In the genomic region with DNA sequence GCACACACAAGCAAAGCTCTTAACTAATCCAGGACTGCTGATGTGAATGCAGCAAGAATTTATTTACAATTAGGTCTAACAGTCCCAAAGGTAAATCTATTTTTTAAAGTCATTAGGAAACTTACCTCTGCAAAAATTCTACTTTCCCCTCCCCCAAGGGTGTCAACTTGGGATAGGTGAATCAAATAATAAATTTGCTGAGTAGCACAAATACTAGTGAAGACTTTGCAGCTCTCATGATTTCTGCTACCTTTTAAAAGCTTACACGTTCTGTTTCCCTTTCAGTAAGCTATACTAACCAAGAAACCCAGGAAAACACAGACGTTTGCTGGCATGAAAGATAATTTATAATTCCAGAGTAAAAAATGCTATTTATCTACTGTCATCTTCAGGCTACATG, we compare ENCODE assay signal across 34 cellular contexts.
A peak's percentile ranks its signal among the peaks of the same experiment; 100 is the strongest.
DNase-seq lines count a peak whose midpoint lies in the region; ATAC-seq, FAIRE-seq and TF ChIP-seq lines count a peak whose summit lies in the region.
"Had no signal": no experiment of that assay in that cellular context is flagged by ENCODE, and none has a peak within 500 bp of the region (broad histone marks: within the 10 kb centered on the region; RNA-seq: fewer than 3 reads in every experiment).

No MANE protein-coding gene starts in this region.

- ATAC-seq in HepG2 (no peak), right lobe of liver (no peak), A549 (no peak), IMR-90 (ENCODE audit: low read depth) (no peak), K562 (no peak), sciatic nerve (no peak)
- ATAC-seq: CD8-positive, alpha-beta T cell had no signal

- H3K18ac ChIP-seq in IMR-90 (ENCODE audit: low read depth, low read length): peak overlapping the region; percentile 27; the same call in 1 of the 2 replicates

- no peak overlapping the region for H4K91ac ChIP-seq in IMR-90 (ENCODE audit: insufficient read depth, low read depth, low read length)

- POLR2A ChIA-PET in HepG2 (lab: Yijun Ruan, JAX) (no interaction called here), A549 (lab: Yijun Ruan, JAX) (no interaction called here), IMR-90 (lab: Charles Lee; ENCODE audit: unreplicated experiment) (no interaction called here), K562 (lab: Yijun Ruan, JAX) (no interaction called here)

- H3K4me1 ChIP-seq in HepG2 (ENCODE audit: insufficient read depth, low read length) (no peaks in the 10 kb centered on the region), right lobe of liver (no peaks in the 10 kb centered on the region), A549 (no peaks in the 10 kb centered on the region), IMR-90 (ENCODE audit: control insufficient read depth, insufficient read depth, low read length) (peaks cover 6% of the 10 kb centered on the region; the same call in 1 of the 2 replicates), K562 (replicated peaks in 1 of 2; ENCODE audit: control insufficient read depth in 2 of 2, insufficient read depth in 2 of 2, low read length in 2 of 2) (no peaks in the 10 kb centered on the region), kidney (ENCODE audit: control insufficient read depth in 1 of 2, insufficient read depth in 1 of 2, low read depth in 1 of 2, low read length in 2 of 2) (no peaks in the 10 kb centered on the region)
- H3K4me1 ChIP-seq: BE2C; BLaER1; BLaER1 treated with 17β-estradiol and CSF1 and Interleukin-3, amounts not matched to agents 10 nM and 100 nM; Caco-2 had no signal

- no peak overlapping the region for H3K27ac ChIP-seq in HepG2 (ENCODE audit: extremely low read length, insufficient read depth, low read length)
- H3K27ac ChIP-seq in right lobe of liver: no peak overlapping the region
- no peak overlapping the region for H3K27ac ChIP-seq in A549
- H3K27ac ChIP-seq in IMR-90 (ENCODE audit: insufficient read depth, low read length): no peak overlapping the region
- H3K27ac ChIP-seq in K562 (ENCODE audit: extremely low read depth, low read depth, low read length): no peak overlapping the region
- no peak overlapping the region for H3K27ac ChIP-seq in kidney (ENCODE audit: low read depth in 2 of 2, low read length in 2 of 2)
- H3K27ac ChIP-seq: 22Rv1; BLaER1; BLaER1 treated with 17β-estradiol and CSF1 and Interleukin-3, amounts not matched to agents 10 nM and 100 nM; C4-2B had no signal

- BruUV-seq in HepG2 (replicated peaks; lab: Mats Ljungman, UMichigan): no TSS peak
- BruUV-seq in IMR-90 (replicated peaks; lab: Mats Ljungman, UMichigan): no TSS peak
- no TSS peak for BruUV-seq in K562 (replicated peaks; lab: Mats Ljungman, UMichigan)

- H3K4me3 ChIP-seq in HepG2 (replicated peaks in 1 of 3; ENCODE audit: insufficient read depth in 1 of 3, low read depth in 2 of 3, low read length in 3 of 3) (no peak overlapping the region), right lobe of liver (no peak overlapping the region), A549 (no peak overlapping the region), IMR-90 (ENCODE audit: insufficient read depth, low read depth, low read length) (no peak overlapping the region), K562 (no peak overlapping the region), kidney (ENCODE audit: low read length in 2 of 2) (no peak overlapping the region)
- H3K4me3 ChIP-seq: BLaER1; BLaER1 treated with 17β-estradiol and CSF1 and Interleukin-3, amounts not matched to agents 10 nM and 100 nM had no signal

- TF ChIP-seq CTCF in HepG2 (CRISPR knock-in tag; IDR thresholded peaks at IDR 0.05): no peak
- no peak for TF ChIP-seq CTCF in right lobe of liver (IDR thresholded peaks at IDR 0.05)
- no peak for TF ChIP-seq CTCF in A549 (IDR thresholded peaks at IDR 0.05)
- TF ChIP-seq CTCF in IMR-90 (conservative IDR thresholded peaks at IDR 0.05; ENCODE audit: low read depth, low read length): no peak
- no peak for TF ChIP-seq CTCF in K562 (IDR thresholded peaks at IDR 0.05 in 2 of 3, conservative IDR thresholded peaks at IDR 0.05 in 1 of 3; ENCODE audit: insufficient read depth in 2 of 3, low read depth in 1 of 3, low read length in 3 of 3)
- no peak for TF ChIP-seq CTCF in kidney (IDR thresholded peaks at IDR 0.05; ENCODE audit: borderline replicate concordance, extremely low read depth, insufficient read depth)

- H3K27me3 ChIP-seq in HepG2 (ENCODE audit: control insufficient read depth in 1 of 2, insufficient read depth in 2 of 2, low read length in 2 of 2) (no peaks in the 10 kb centered on the region), right lobe of liver (no peaks in the 10 kb centered on the region), IMR-90 (ENCODE audit: control insufficient read depth, insufficient read depth, low read length) (no peaks in the 10 kb centered on the region), K562 (ENCODE audit: control insufficient read depth in 2 of 2, insufficient read depth in 2 of 2, low read length in 2 of 2) (peaks cover 0 to 7% of the 10 kb centered on the region in 2 experiments; a peak in 1 of 5 replicates)
- H3K27me3 ChIP-seq: BE2C; BLaER1; BLaER1 treated with 17β-estradiol and CSF1 and Interleukin-3, amounts not matched to agents 10 nM and 100 nM had no signal

- intact Hi-C loops in HepG2 (cut with micrococcal nuclease; ENCODE audit: unreplicated experiment): no loop called here
- intact Hi-C loops in right lobe of liver (cut with DNase I): no loop called here
- intact Hi-C loops in IMR-90 (cut with micrococcal nuclease): no loop called here
- intact Hi-C loops in K562 (cut with micrococcal nuclease): no loop called here
- intact Hi-C loops in sciatic nerve (cut with DNase I): no loop called here
- intact Hi-C loops in kidney (cut with DNase I): no loop called here

- dilution Hi-C loops in IMR-90 (cut with HindIII; ENCODE audit: low sequenced_read_pairs, unreplicated experiment): no loop called here

- CTCF ChIA-PET in HepG2 (lab: Yijun Ruan, JAX; ENCODE audit: low intra/inter-chr PET ratio, low total read pairs): no interaction called here
- CTCF ChIA-PET in A549 (lab: Yijun Ruan, JAX): interaction anchor here (0.6 kb wide), 1 partner anchor 24 kb away, joined by 3 read pairs; no protein-coding TSS in a partner anchor
- CTCF ChIA-PET in IMR-90 (lab: Yijun Ruan, JAX): interaction anchor here (0.7 to 1.0 kb wide), 2 partner anchors 65 to 189 kb away, joined by 3 read pairs; no protein-coding TSS in a partner anchor
- CTCF ChIA-PET in K562 (lab: Yijun Ruan, JAX; ENCODE audit: low intra/inter-chr PET ratio): no interaction called here

- H3K9ac ChIP-seq in HepG2 (ENCODE audit: insufficient read depth, low read depth, low read length) (no peak overlapping the region), IMR-90 (ENCODE audit: low read depth, low read length) (no peak overlapping the region), K562 (ENCODE audit: insufficient read depth in 1 of 2, low read depth in 2 of 2, low read length in 2 of 2) (no peak overlapping the region), kidney (ENCODE audit: low read length in 2 of 2) (no peak overlapping the region)
- H3K9ac ChIP-seq: BLaER1; BLaER1 treated with 17β-estradiol and CSF1 and Interleukin-3, amounts not matched to agents 10 nM and 100 nM had no signal

- TF ChIP-seq RAD21 in HepG2 (CRISPR knock-in tag; IDR thresholded peaks at IDR 0.05) (no peak), A549 (conservative IDR thresholded peaks at IDR 0.05 in 1 of 2, IDR thresholded peaks at IDR 0.05 in 1 of 2) (no peak), IMR-90 (IDR thresholded peaks at IDR 0.05; ENCODE audit: low read length) (no peak), K562 (CRISPR knock-in tag; conservative IDR thresholded peaks at IDR 0.05 in 1 of 2, IDR thresholded peaks at IDR 0.05 in 1 of 2) (no peak)

- DNase-seq in HepG2 (ENCODE audit: low spot score) (no peak), right lobe of liver (no peak), A549 (ENCODE audit: low read depth in 1 of 2, low spot score in 1 of 2) (no peak), IMR-90 (no peak), K562 (ENCODE audit: extremely low read depth in 1 of 4, low spot score in 3 of 4) (no peak), sciatic nerve (ENCODE audit: low spot score) (no peak), kidney (no peak), HuH-7.5 (ENCODE audit: low spot score) (no peak)
- DNase-seq: 8988T; ACHN; AML-193; BE2C; C1 segment of cervical spinal cord; Caco-2; Calu3; CD4-positive, alpha-beta memory T cell; CD4-positive, alpha-beta T cell; CD4-positive, CD25-positive, alpha-beta regulatory T cell; CD8-positive, alpha-beta memory T cell; CD8-positive, alpha-beta T cell; COR-L47; DMS 273 treated with DMSO at 0.1 percent for 48 hours; DMS153; DMS53; DMS79; DMS79 treated with DMSO at 0.1 percent for 48 hours; DND-41; EL had no signal

- H2BK120ac ChIP-seq in IMR-90 (ENCODE audit: low read depth, low read length): no peak overlapping the region

- H4K20me1 ChIP-seq in HepG2 (ENCODE audit: insufficient read depth, low read length) (no peaks in the 10 kb centered on the region), IMR-90 (ENCODE audit: insufficient read depth, low read length) (no peaks in the 10 kb centered on the region), K562 (replicated peaks; ENCODE audit: control insufficient read depth, insufficient read depth, low read length) (no peaks in the 10 kb centered on the region)
- H4K20me1 ChIP-seq: BLaER1; BLaER1 treated with 17β-estradiol and CSF1 and Interleukin-3, amounts not matched to agents 10 nM and 100 nM had no signal

- H3K4ac ChIP-seq in IMR-90 (ENCODE audit: low read depth, low read length): no peak overlapping the region

- H3K79me2 ChIP-seq in HepG2 (ENCODE audit: insufficient read depth, low read length): no peaks in the 10 kb centered on the region
- no peaks in the 10 kb centered on the region for H3K79me2 ChIP-seq in K562 (ENCODE audit: control insufficient read depth, insufficient read depth, low read length)

- no peak overlapping the region for H2BK20ac ChIP-seq in IMR-90 (ENCODE audit: low read depth, low read length)

- no peak for TF ChIP-seq POLR2A in HepG2 (IDR thresholded peaks at IDR 0.05; ENCODE audit: insufficient read depth in 1 of 2, low read depth in 2 of 2, low read length in 2 of 2)
- TF ChIP-seq POLR2A in right lobe of liver (IDR thresholded peaks at IDR 0.05): no peak
- no peak for TF ChIP-seq POLR2A in A549 (IDR thresholded peaks at IDR 0.05; ENCODE audit: low read length)
- TF ChIP-seq POLR2A in IMR-90 (IDR thresholded peaks at IDR 0.05; ENCODE audit: low read depth, low read length): no peak
- TF ChIP-seq POLR2A in K562 (conservative IDR thresholded peaks at IDR 0.05): no peak

- no peak overlapping the region for H3K4me2 ChIP-seq in HepG2 (ENCODE audit: low read depth, low read length)
- no peak overlapping the region for H3K4me2 ChIP-seq in A549
- no peak overlapping the region for H3K4me2 ChIP-seq in IMR-90 (ENCODE audit: low read depth, low read length)
- no peak overlapping the region for H3K4me2 ChIP-seq in K562 (ENCODE audit: insufficient read depth, low read length)
- H3K4me2 ChIP-seq: BLaER1; BLaER1 treated with 17β-estradiol and CSF1 and Interleukin-3, amounts not matched to agents 10 nM and 100 nM had no signal

- H3K9me1 ChIP-seq in IMR-90 (ENCODE audit: insufficient read depth, low read length) (no peaks in the 10 kb centered on the region; the same call in 1 of the 2 replicates), K562 (ENCODE audit: control insufficient read depth, insufficient read depth, low read length) (no peaks in the 10 kb centered on the region)

- no peak for TF ChIP-seq EP300 in HepG2 (IDR thresholded peaks at IDR 0.05; ENCODE audit: low read depth in 2 of 2, low read length in 2 of 2)
- no peak for TF ChIP-seq EP300 in HepG2 (CRISPR knock-in tag; IDR thresholded peaks at IDR 0.05; ENCODE audit: borderline replicate concordance)
- no peak for TF ChIP-seq EP300 in A549 (IDR thresholded peaks at IDR 0.05)
- TF ChIP-seq EP300 in K562 (IDR thresholded peaks at IDR 0.05; ENCODE audit: low read length): no peak

- H2BK5ac ChIP-seq in IMR-90 (ENCODE audit: low read depth, low read length, poor library complexity, severe bottlenecking): no peak overlapping the region

- H3K9me3 ChIP-seq in HepG2 (ENCODE audit: low read length): no peaks in the 10 kb centered on the region
- no peaks in the 10 kb centered on the region for H3K9me3 ChIP-seq in right lobe of liver
- H3K9me3 ChIP-seq in A549: no peaks in the 10 kb centered on the region
- no peaks in the 10 kb centered on the region for H3K9me3 ChIP-seq in IMR-90 (ENCODE audit: control insufficient read depth, insufficient read depth, low read length)
- no peaks in the 10 kb centered on the region for H3K9me3 ChIP-seq in K562 (replicated peaks; ENCODE audit: control insufficient read depth, insufficient read depth, low read depth, low read length)
- peaks cover 0 to 3% of the 10 kb centered on the region in 2 donors for H3K9me3 ChIP-seq in kidney (ENCODE audit: control insufficient read depth in 1 of 2, low read length in 2 of 2)
- H3K9me3 ChIP-seq: BE2C had no signal

- in situ Hi-C loops in HepG2 (cut with HindIII; ENCODE audit: extremely low pct_ligation_motif_present, low pct_unique_long_range_greater_than_20kb) (no loop called here), IMR-90 (cut with MboI; ENCODE audit: low sequenced_read_pairs) (no loop called here), K562 (cut with MboI) (no loop called here)

- no peak overlapping the region for H3K14ac ChIP-seq in IMR-90 (replicated peaks; ENCODE audit: low read depth, low read length)

- no peak overlapping the region for H2AK5ac ChIP-seq in IMR-90 (ENCODE audit: low read depth, low read length)

- H3K79me1 ChIP-seq in IMR-90 (ENCODE audit: low read depth in 1 of 2, low read length in 2 of 2): no peaks in the 10 kb centered on the region

- no peak overlapping the region for H4K5ac ChIP-seq in IMR-90 (ENCODE audit: low read depth, low read length)

- H3K36me3 ChIP-seq in HepG2 (replicated peaks in 1 of 2; ENCODE audit: control insufficient read depth in 1 of 2, insufficient read depth in 2 of 2, low read length in 2 of 2) (no peaks in the 10 kb centered on the region), right lobe of liver (no peaks in the 10 kb centered on the region), IMR-90 (ENCODE audit: control insufficient read depth, insufficient read depth, low read length) (no peaks in the 10 kb centered on the region), K562 (ENCODE audit: control insufficient read depth, insufficient read depth, low read length) (no peaks in the 10 kb centered on the region), kidney (ENCODE audit: control insufficient read depth in 1 of 2, insufficient read depth in 2 of 2, low read length in 2 of 2) (no peaks in the 10 kb centered on the region)
- H3K36me3 ChIP-seq: BE2C; BLaER1; BLaER1 treated with 17β-estradiol and CSF1 and Interleukin-3, amounts not matched to agents 10 nM and 100 nM had no signal

- no peak for FAIRE-seq in HepG2 (lab: Jason Lieb, UNC)
- no peak for FAIRE-seq in A549 (lab: Jason Lieb, UNC)
- FAIRE-seq in K562 (lab: Jason Lieb, UNC): no peak
- no peak for FAIRE-seq in kidney (lab: Jason Lieb, UNC)
- FAIRE-seq: A204.1, D721Med had no signal

- no peak overlapping the region for H2AK9ac ChIP-seq in IMR-90 (replicated peaks; ENCODE audit: low read depth, low read length, poor library complexity)

- H3K23ac ChIP-seq in IMR-90 (ENCODE audit: low read depth, low read length): no peak overlapping the region

- H2AFZ ChIP-seq in HepG2 (ENCODE audit: low read length) (no peak overlapping the region), IMR-90 (replicated peaks; ENCODE audit: low read length, poor library complexity) (no peak overlapping the region), K562 (ENCODE audit: low read depth, low read length) (no peak overlapping the region)

- H4K8ac ChIP-seq in IMR-90 (ENCODE audit: low read depth in 2 of 2, low read length in 2 of 2): no peak overlapping the region

- 2% methylated on average over 2 of the region's 2 CpGs for WGBS in HepG2 (ENCODE audit: low lambda C conversion rate)
- 34% methylated on average over 2 of the region's 2 CpGs for WGBS in right lobe of liver (ENCODE audit: insufficient coverage, low coverage, low lambda C conversion rate, missing lambda C conversion rate)
- 36% methylated on average over 2 of the region's 2 CpGs for WGBS in A549 (ENCODE audit: missing lambda C conversion rate)
- WGBS in IMR-90 (ENCODE audit: extremely low coverage in 2 of 2, insufficient read length in 1 of 2), 2 experiments: no CpG with 5 or more reads among the region's 2 CpGs
- WGBS in K562 (ENCODE audit: insufficient coverage, low coverage, missing lambda C conversion rate): 3% methylated on average over 2 of the region's 2 CpGs

- H3K56ac ChIP-seq in IMR-90 (ENCODE audit: extremely low read depth, insufficient read depth, low read length): no peak overlapping the region

- H2BK15ac ChIP-seq in IMR-90 (ENCODE audit: low read depth, low read length): no peak overlapping the region

Comparison
In these comparisons a context has a peak if more than half of its experiments do, and no peak if none do; other contexts are left out.
1. CTCF ChIA-PET loops: an anchor here in A549 (0.6 kb wide) and IMR-90 (0.7 to 1.0 kb wide); none called in HepG2 and K562.